In genomic region chr14:21263284-21264024, GRCh38 we compare ENCODE assay signal across 9 cellular contexts. TPM values are rescaled to one million over a fixed set of nuclear protein-coding genes. Genes with fewer than 3 reads are reported as not detected.
DNase-seq lines count a peak whose midpoint lies in the region; FAIRE-seq and TF ChIP-seq lines count a peak whose summit lies in the region.
"Had no signal": no experiment of that assay in that cellular context is flagged by ENCODE, and none has a peak within 500 bp of the region (broad histone marks: within the 10 kb centered on the region; RNA-seq: fewer than 3 reads in every experiment).

No MANE protein-coding gene starts in this region.

- peaks cover 86% of the 10 kb centered on the region for H3K36me3 ChIP-seq in osteoblast (ENCODE audit: insufficient read depth, low read length)
- H3K36me3 ChIP-seq in WERI-Rb-1, result peaks cover 98% of the 10 kb centered on the region

- H3K27me3 Mint-ChIP-seq in chondrocyte (ENCODE audit: low read depth), result no peaks in the 10 kb centered on the region

- peaks cover 34% of the 10 kb centered on the region for H3K36me3 Mint-ChIP-seq in chondrocyte (ENCODE audit: low read depth)

- H4K20me1 ChIP-seq in osteoblast (ENCODE audit: insufficient read depth, low read length), result peaks cover 93% of the 10 kb centered on the region

- H3K27ac ChIP-seq in osteoblast (ENCODE audit: low read depth, low read length) (peak overlapping the region; percentile 53), WERI-Rb-1 (no peak overlapping the region)

- no peak for FAIRE-seq in GM12891 (lab: Jason Lieb, UNC)

- peaks cover 66% of the 10 kb centered on the region for H3K4me1 ChIP-seq in osteoblast (ENCODE audit: insufficient read depth, low read length)

- H3K27me3 ChIP-seq in osteoblast (ENCODE audit: insufficient read depth, low read length), result no peaks in the 10 kb centered on the region
- H3K27me3 ChIP-seq in WERI-Rb-1 (ENCODE audit: insufficient read depth, low read depth, severe bottlenecking), result no peaks in the 10 kb centered on the region

- TF ChIP-seq POLR2A in GM12891 (IDR thresholded peaks at IDR 0.05; ENCODE audit: low read depth, low read length) (peak; percentile 50), NB4 (IDR thresholded peaks at IDR 0.05; ENCODE audit: extremely low read depth, insufficient read length) (no peak)

- DNase-seq in GM12891 (ENCODE audit: insufficient read length, low spot score) (no peak), NB4 (ENCODE audit: low read depth) (peak; percentile 35), chondrocyte (ENCODE audit: low spot score) (no peak), osteoblast (ENCODE audit: insufficient read length, low spot score, missing footprints) (no peak), WERI-Rb-1 (no peak), KG1 (lab: John Stamatoyannopoulos, UW) (no peak), nucleus accumbens (lab: John Stamatoyannopoulos, UW) (no peak), Ammon's horn (ENCODE audit: low spot score) (no peak)

- peaks cover 94% of the 10 kb centered on the region for H3K79me2 ChIP-seq in osteoblast (ENCODE audit: insufficient read depth, low read length)

- H2AFZ ChIP-seq in osteoblast (ENCODE audit: low read length), result no peak overlapping the region

- H3K4me3 ChIP-seq in NB4 (ENCODE audit: low read depth, low read length), result peak overlapping the region; percentile 95
- H3K4me3 ChIP-seq in osteoblast (ENCODE audit: insufficient read depth, low read length), result peak overlapping the region; percentile 36
- H3K4me3 ChIP-seq in WERI-Rb-1 (ENCODE audit: low read depth, low read length), result no peak overlapping the region

- peak overlapping the region; percentile 49 for H3K4me3 Mint-ChIP-seq in chondrocyte (ENCODE audit: unreplicated experiment)

- peak overlapping the region; percentile 100 for H3K27ac Mint-ChIP-seq in chondrocyte (ENCODE audit: unreplicated experiment)

- peak overlapping the region; percentile 93 for H3K4me2 ChIP-seq in osteoblast (ENCODE audit: insufficient read depth, low read length)

- H3K9me3 ChIP-seq in osteoblast (ENCODE audit: low read depth, low read length), result no peaks in the 10 kb centered on the region
- H3K9me3 ChIP-seq in WERI-Rb-1 (ENCODE audit: severe bottlenecking), result no peaks in the 10 kb centered on the region

- H3K9me3 Mint-ChIP-seq in chondrocyte (ENCODE audit: low read depth), result no peaks in the 10 kb centered on the region

- no peak for TF ChIP-seq CTCF in NB4 (IDR thresholded peaks at IDR 0.05; ENCODE audit: low read depth, low read length)
- no peak for TF ChIP-seq CTCF in chondrocyte (IDR thresholded peaks at IDR 0.05)
- no peak for TF ChIP-seq CTCF in osteoblast (IDR thresholded peaks at IDR 0.05; ENCODE audit: extremely low read depth, low read depth, low read length)
- no peak for TF ChIP-seq CTCF in WERI-Rb-1 (IDR thresholded peaks at IDR 0.05; ENCODE audit: low read depth, low read length)

- H3K4me1 Mint-ChIP-seq in chondrocyte (ENCODE audit: low read depth), result peaks cover 80% of the 10 kb centered on the region

TF ChIP-seq in GM12891, 5 proteins besides CTCF, POLR2A, EP300 and RAD21:
- TF ChIP-seq TAF1 (IDR thresholded peaks at IDR 0.05; ENCODE audit: low read depth, low read length), result no peak
- no peak for TF ChIP-seq PAX5 (IDR thresholded peaks at IDR 0.05; ENCODE audit: insufficient read depth, low read length, severe bottlenecking)
- no peak for TF ChIP-seq POLR2AphosphoS5 (IDR thresholded peaks at IDR 0.05; ENCODE audit: low read depth, low read length)
- no peak for TF ChIP-seq SPI1 (IDR thresholded peaks at IDR 0.05; ENCODE audit: low read depth, low read length)

RNA-seq across cellular contexts. Expression of gene HNRNPC, which starts 5.8 kb away (rescaled TPM):
- polyA plus RNA-seq in GM12891 (2012; ENCODE audit: low read depth, missing spikeins), result 626 TPM
- 286 to 352 TPM (median 291 TPM) in 3 replicates for total RNA-seq in chondrocyte
- total RNA-seq in osteoblast, result 402 and 446 TPM in 2 replicates

RNA-seq across cellular contexts. Expression of gene RPGRIP1, which starts 16.4 kb away (rescaled TPM):
- 0.13 TPM for polyA plus RNA-seq in GM12891 (2012; ENCODE audit: low read depth, missing spikeins)
- total RNA-seq in chondrocyte (not detected in 3 replicates), osteoblast (under 0.01 TPM in 1 of 2 replicates, not detected in the other)
- total RNA-seq: pulmonary artery endothelial cell had no signal
